Comparison of ENCODE assay signal across 8 cellular contexts in genomic region chr11:125123947-125124633, GRCh38. TPM values are rescaled to one million over a fixed set of nuclear protein-coding genes. Genes with fewer than 3 reads are reported as not detected.
DNase-seq lines count a peak whose midpoint lies in the region; ATAC-seq and TF ChIP-seq lines count a peak whose summit lies in the region.

No MANE protein-coding gene starts in this region.

- no peaks in the 10 kb centered on the region for H3K36me3 ChIP-seq in BJ (ENCODE audit: control insufficient read depth, insufficient read depth, low read length)
- H3K36me3 ChIP-seq in RWPE2 (ENCODE audit: low read depth): no peaks in the 10 kb centered on the region
- H3K36me3 ChIP-seq in lower lobe of right lung: no peaks in the 10 kb centered on the region
- H3K36me3 ChIP-seq in testis (ENCODE audit: low read depth, missing control alignments): no peaks in the 10 kb centered on the region

- peak; percentile 71 for ATAC-seq in GM18909 (IDR thresholded peaks at IDR 0.05; ENCODE audit: poor library complexity, unreplicated experiment)
- ATAC-seq in RWPE2 (ENCODE audit: low read depth): peak; percentile 87
- ATAC-seq in lower lobe of right lung: peak; percentile 93 to 96

- peaks cover 5% of the 10 kb centered on the region for H3K27me3 ChIP-seq in BJ (ENCODE audit: control insufficient read depth, insufficient read depth, low read length)
- H3K27me3 ChIP-seq in RWPE2 (ENCODE audit: insufficient read depth, poor library complexity, severe bottlenecking): no peaks in the 10 kb centered on the region
- no peaks in the 10 kb centered on the region for H3K27me3 ChIP-seq in lower lobe of right lung (ENCODE audit: low read depth)
- no peaks in the 10 kb centered on the region for H3K27me3 ChIP-seq in testis

- CTCF ChIA-PET in BJ (lab: Yijun Ruan, JAX): interaction anchor here (0.5 to 2.6 kb wide), 8 partner anchors 11 to 380 kb away, joined by 3 to 12 read pairs (median 5); partner anchors contain the start of gene TMEM218

- DNase-seq in BJ (ENCODE audit: low read depth) (no peak), HT1080 (ENCODE audit: low read depth) (peak; percentile 82), RWPE2 (ENCODE audit: low spot score) (no peak), cerebellar cortex (ENCODE audit: low spot score) (peak; percentile 54), lower lobe of right lung (peak; percentile 74), testis (peak; percentile 80), islet precursor cell (no peak)

- intact Hi-C loops in lower lobe of right lung (cut with DNase I) (no loop called here), testis (cut with DNase I; ENCODE audit: low total_unique reads) (no loop called here)

- no peak overlapping the region for H3K4me3 ChIP-seq in BJ (ENCODE audit: low read depth, low read length)
- no peak overlapping the region for H3K4me3 ChIP-seq in RWPE2 (ENCODE audit: severe bottlenecking)
- peak overlapping the region; percentile 17 for H3K4me3 ChIP-seq in lower lobe of right lung
- no peak overlapping the region for H3K4me3 ChIP-seq in testis

- no peak for TF ChIP-seq POLR2A in testis (IDR thresholded peaks at IDR 0.05)

- H3K4me1 ChIP-seq in RWPE2 (ENCODE audit: insufficient read depth, poor library complexity, severe bottlenecking) (no peaks in the 10 kb centered on the region), lower lobe of right lung (peaks cover 8% of the 10 kb centered on the region), testis (peaks cover 5% of the 10 kb centered on the region)

- TF ChIP-seq CTCF in BJ (IDR thresholded peaks at IDR 0.05; ENCODE audit: insufficient read depth, low read depth, low read length) (peak; percentile 46), RWPE2 (IDR thresholded peaks at IDR 0.05; ENCODE audit: poor library complexity, severe bottlenecking) (peak; percentile 68), lower lobe of right lung (IDR thresholded peaks at IDR 0.05) (peak; percentile 60), testis (IDR thresholded peaks at IDR 0.05) (peak; percentile 9 to 51 (median 42))

- WGBS in testis, 2 donors: 59 to 61% methylated on average over 10 of the region's 10 CpGs

- POLR2A ChIA-PET in BJ (lab: Charles Lee): no interaction called here

- no peaks in the 10 kb centered on the region for H3K9me3 ChIP-seq in RWPE2 (ENCODE audit: severe bottlenecking)
- no peaks in the 10 kb centered on the region for H3K9me3 ChIP-seq in lower lobe of right lung
- H3K9me3 ChIP-seq in testis: no peaks in the 10 kb centered on the region

- H3K27ac ChIP-seq in RWPE2 (ENCODE audit: poor library complexity, severe bottlenecking) (no peak overlapping the region), lower lobe of right lung (peak overlapping the region; percentile 31), testis (peak overlapping the region in 1 of 2 donors; percentile 11)

RNA-seq across cellular contexts. Expression of gene TMEM218, which starts 12.7 kb away (rescaled TPM):
- polyA plus RNA-seq in BJ (2011; rRNA removed) (15.1 and 20.6 TPM in 2 replicates), testis (ENCODE audit: insufficient read depth, low read depth, low replicate concordance) (17.7 TPM)
- 5.6 and 6.1 TPM in 2 replicates for polyA minus RNA-seq in BJ (2011; rRNA and poly(A)+ RNA removed)
- 24.9 and 29.8 TPM in 2 replicates for total RNA-seq in HT1080 (2014; rRNA removed; shearing (Covaris generic))
- polyA plus RNA-seq in HT1080 (2015; cell fraction: cytosol; rRNA removed): 20.7 and 27.0 TPM in 2 replicates
- polyA plus RNA-seq in HT1080 (2015; cell fraction: nucleus; rRNA removed): 27.8 and 28.7 TPM in 2 replicates
- total RNA-seq in lower lobe of right lung (20.5 TPM), testis (10 to 100 TPM; 15.1 to 17.2 TPM)

RNA-seq across cellular contexts. Expression of gene PKNOX2, which starts 40.5 kb away (rescaled TPM):
- polyA plus RNA-seq in BJ (2011; rRNA removed) (0.02 TPM in 1 of 2 replicates, not detected in the other), testis (ENCODE audit: insufficient read depth, low read depth, low replicate concordance) (10.4 TPM)
- not detected in 2 replicates for polyA minus RNA-seq in BJ (2011; rRNA and poly(A)+ RNA removed)
- total RNA-seq in HT1080 (2014; rRNA removed; shearing (Covaris generic)): 0.10 TPM in 1 of 2 replicates, not detected in the other
- 0.01 TPM in 1 of 2 replicates, not detected in the other for polyA plus RNA-seq in HT1080 (2015; cell fraction: cytosol; rRNA removed)
- polyA plus RNA-seq in HT1080 (2015; cell fraction: nucleus; rRNA removed): 0.02 TPM in 1 of 2 replicates, not detected in the other
- total RNA-seq in lower lobe of right lung (14.4 TPM), testis (1 to 10 TPM; 5.5 to 7.3 TPM)

Comparison
In these comparisons a context has a peak if more than half of its experiments do, and no peak if none do; other contexts are left out.
1. DNase-seq: peak in HT1080 (single experiment), cerebellar cortex (single experiment), lower lobe of right lung (single experiment) and testis (single experiment); none in BJ (single experiment), RWPE2 (single experiment) and islet precursor cell (single experiment).
2. Peak in every context shown above with its lines, with median percentiles within 50 percentile points of each other: CTCF ChIP-seq and ATAC-seq.